Comparison of ENCODE assay signal across 9 cellular contexts in the genomic region with DNA sequence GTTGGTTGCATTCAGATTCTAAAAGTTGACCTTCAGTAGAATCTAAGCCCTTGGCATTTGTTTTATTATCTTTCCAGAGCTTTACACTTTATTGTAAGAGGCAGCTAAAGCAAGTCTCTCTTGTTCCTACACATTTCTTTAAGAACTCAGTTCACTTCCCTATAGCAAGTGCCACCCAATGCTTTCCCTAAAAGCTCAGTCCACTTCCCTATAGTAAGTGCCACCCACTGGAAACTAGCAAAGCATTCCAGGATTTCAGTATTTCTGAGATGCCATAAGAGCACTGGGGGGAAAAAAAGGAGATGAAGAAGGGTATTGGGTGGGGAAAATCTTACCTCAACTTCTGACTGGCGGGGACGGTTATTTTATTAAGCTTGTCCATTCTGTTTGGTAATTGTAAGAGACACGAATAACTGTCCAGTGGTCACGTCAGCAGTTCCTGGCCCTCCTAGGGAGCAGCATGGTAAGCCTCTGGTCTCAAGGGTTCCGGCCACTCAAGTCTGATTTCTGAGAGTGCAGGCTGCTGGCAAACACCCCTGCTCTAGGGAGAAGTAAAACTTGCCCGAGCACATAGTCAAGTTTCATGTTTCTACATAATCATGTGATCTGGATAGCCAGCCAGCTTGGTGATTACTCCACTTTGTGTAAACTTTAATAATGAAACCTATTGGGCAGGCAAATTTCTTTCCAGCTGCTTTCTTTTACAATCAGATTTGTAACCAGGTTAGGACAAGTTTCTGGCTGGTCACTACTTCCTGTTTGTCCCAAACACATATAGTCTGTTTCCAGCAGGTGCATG. TPM values are rescaled to one million over a fixed set of nuclear protein-coding genes. Genes with fewer than 3 reads are reported as not detected.
A peak's percentile ranks its signal among the peaks of the same experiment; 100 is the strongest.
DNase-seq lines count a peak whose midpoint lies in the region; ATAC-seq and TF ChIP-seq lines count a peak whose summit lies in the region.
"Had no signal": no experiment of that assay in that cellular context is flagged by ENCODE, and none has a peak within 500 bp of the region (broad histone marks: within the 10 kb centered on the region; RNA-seq: fewer than 3 reads in every experiment).

A gene (minus strand): TSS at position 553 of the 799 bp plus-strand sequence. CDS start 171 bp downstream, at position 382.

- H3K27ac ChIP-seq in 22Rv1 (peak within 1 kb of the TSS; percentile 85), RWPE2 (ENCODE audit: poor library complexity, severe bottlenecking) (peak within 1 kb of the TSS; percentile 20), upper lobe of left lung (peak within 1 kb of the TSS; percentile 64 to 83 (median 75))

- peak in 1 of 4 donors; percentile 42 for TF ChIP-seq EP300 in upper lobe of left lung (IDR thresholded peaks at IDR 0.05)

- H3K4me3 ChIP-seq in RWPE2 (ENCODE audit: severe bottlenecking) (peak within 1 kb of the TSS; percentile 5), upper lobe of left lung (peak within 1 kb of the TSS in 3 of 4 donors; percentile 20 to 35 (median 27))

- in situ Hi-C loops in GM18951 (cut with MboI; ENCODE audit: low sequenced_read_pairs, unreplicated experiment): no loop called here

- H3K9me3 ChIP-seq in RWPE2 (ENCODE audit: severe bottlenecking): no peaks in the 10 kb centered on the region
- H3K9me3 ChIP-seq in upper lobe of left lung: no peaks in the 10 kb centered on the region

- H3K36me3 ChIP-seq in RWPE2 (ENCODE audit: low read depth): no peaks in the 10 kb centered on the region
- no peaks in the 10 kb centered on the region for H3K36me3 ChIP-seq in upper lobe of left lung

- peak; percentile 74 for ATAC-seq in HG03064 (IDR thresholded peaks at IDR 0.05; ENCODE audit: low read depth, unreplicated experiment)
- peak; percentile 86 for ATAC-seq in RWPE2 (ENCODE audit: low read depth)
- peak; percentile 55 for ATAC-seq in left colon
- ATAC-seq in upper lobe of left lung (ENCODE audit: low FRiP score in 2 of 2): peak; percentile 91 to 94

- no peak for DNase-seq in RWPE2 (ENCODE audit: low spot score)
- DNase-seq in left colon: peak; percentile 73 to 80
- peak in 1 of 2 donors; percentile 92 for DNase-seq in upper lobe of left lung
- DNase-seq in middle frontal gyrus (ENCODE audit: extremely low spot score, low spot score): no peak
- no peak for DNase-seq in foreskin melanocyte
- DNase-seq: DND-41 had no signal

- 29 to 36% methylated on average over 6 of the region's 6 CpGs for WGBS in upper lobe of left lung, 2 donors

- H3K4me1 ChIP-seq in RWPE2 (ENCODE audit: insufficient read depth, poor library complexity, severe bottlenecking) (peaks cover 16% of the 10 kb centered on the region), upper lobe of left lung (peaks cover 7 to 34% (median 16%) of the 10 kb centered on the region in 4 donors)

- H3K27me3 ChIP-seq in RWPE2 (ENCODE audit: insufficient read depth, poor library complexity, severe bottlenecking) (no peaks in the 10 kb centered on the region), upper lobe of left lung (no peaks in the 10 kb centered on the region)

- no peak for TF ChIP-seq CTCF in 22Rv1 (IDR thresholded peaks at IDR 0.05)
- no peak for TF ChIP-seq CTCF in RWPE2 (IDR thresholded peaks at IDR 0.05; ENCODE audit: poor library complexity, severe bottlenecking)
- no peak for TF ChIP-seq CTCF in upper lobe of left lung (IDR thresholded peaks at IDR 0.05)

- intact Hi-C loops in left colon (cut with DNase I, micrococcal nuclease): no loop called here

- peak; percentile 94 for TF ChIP-seq POLR2A in GM18951 (IDR thresholded peaks at IDR 0.05; ENCODE audit: extremely low read depth, insufficient read depth, insufficient read length)
- peak in 2 of 4 donors; percentile 31 to 66 for TF ChIP-seq POLR2A in upper lobe of left lung (IDR thresholded peaks at IDR 0.05)

RNA-seq across cellular contexts. Expression of the gene that starts here (rescaled TPM):
- 10 to 100 TPM; 22.1 to 24.9 TPM for total RNA-seq in left colon
- total RNA-seq in upper lobe of left lung: 10 to 100 TPM in 4 of 6 donors, 1 to 10 TPM in 2; 7.0 to 17.8 (median 10.8) TPM

Comparison
In these comparisons a context has a peak if more than half of its experiments do, and no peak if none do; other contexts are left out.
1. H3K27ac ChIP-seq: peak in every context shown above with its lines; median percentile 85 in 22Rv1; 75 in upper lobe of left lung; 20 in RWPE2.
2. DNase-seq: peak in left colon (2 of 2); none in RWPE2 (single experiment), middle frontal gyrus (single experiment) and foreskin melanocyte (single experiment).
3. Peak in every context shown above with its lines, with median percentiles within 50 percentile points of each other: ATAC-seq.